ENCODE assay signal across 1 cellular context in the genomic region with DNA sequence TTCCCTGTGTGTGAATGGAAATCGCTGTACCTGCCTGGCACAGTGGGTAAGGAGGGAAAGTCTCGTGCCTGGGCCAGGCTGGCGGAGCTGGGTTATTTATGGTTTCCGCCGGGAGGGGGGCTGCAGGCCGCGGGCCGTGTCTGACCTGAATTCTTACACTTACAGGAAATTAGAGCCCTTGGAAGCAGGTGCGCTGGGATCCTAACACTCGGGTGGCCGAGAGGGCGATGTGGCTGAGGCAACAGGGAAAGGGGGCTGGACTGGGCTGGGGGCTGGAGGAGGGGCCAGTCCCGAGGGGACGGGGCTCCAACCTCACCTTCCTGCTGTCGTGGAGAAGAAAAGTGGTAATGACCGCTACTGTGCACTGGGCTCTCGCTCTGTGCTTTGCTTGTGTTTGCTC.
TF ChIP-seq lines count a peak whose summit lies in the region.

No MANE protein-coding gene starts in this region.

TF ChIP-seq in WTC11, 78 proteins besides CTCF, POLR2A, EP300 and RAD21 (continued from another document):
- TF ChIP-seq, protein P1, sequence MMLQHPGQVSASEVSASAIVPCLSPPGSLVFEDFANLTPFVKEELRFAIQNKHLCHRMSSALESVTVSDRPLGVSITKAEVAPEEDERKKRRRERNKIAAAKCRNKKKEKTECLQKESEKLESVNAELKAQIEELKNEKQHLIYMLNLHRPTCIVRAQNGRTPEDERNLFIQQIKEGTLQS (CRISPR knock-in tag; conservative IDR thresholded peaks at IDR 0.05), result no peak
- no peak for TF ChIP-seq ZNF121 (CRISPR knock-in tag; IDR thresholded peaks at IDR 0.05)
- TF ChIP-seq, protein P2, sequence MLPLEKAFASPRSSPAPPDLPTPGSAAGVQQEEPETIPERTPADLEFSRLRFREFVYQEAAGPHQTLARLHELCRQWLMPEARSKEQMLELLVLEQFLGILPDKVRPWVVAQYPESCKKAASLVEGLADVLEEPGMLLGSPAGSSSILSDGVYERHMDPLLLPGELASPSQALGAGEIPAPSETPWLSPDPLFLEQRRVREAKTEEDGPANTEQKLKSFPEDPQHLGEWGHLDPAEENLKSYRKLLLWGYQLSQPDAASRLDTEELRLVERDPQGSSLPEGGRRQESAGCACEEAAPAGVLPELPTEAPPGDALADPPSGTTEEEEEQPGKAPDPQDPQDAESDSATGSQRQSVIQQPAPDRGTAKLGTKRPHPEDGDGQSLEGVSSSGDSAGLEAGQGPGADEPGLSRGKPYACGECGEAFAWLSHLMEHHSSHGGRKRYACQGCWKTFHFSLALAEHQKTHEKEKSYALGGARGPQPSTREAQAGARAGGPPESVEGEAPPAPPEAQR (CRISPR knock-in tag; IDR thresholded peaks at IDR 0.05), result no peak
